7 cellular contexts compared by ENCODE assay signal in the genomic region with DNA sequence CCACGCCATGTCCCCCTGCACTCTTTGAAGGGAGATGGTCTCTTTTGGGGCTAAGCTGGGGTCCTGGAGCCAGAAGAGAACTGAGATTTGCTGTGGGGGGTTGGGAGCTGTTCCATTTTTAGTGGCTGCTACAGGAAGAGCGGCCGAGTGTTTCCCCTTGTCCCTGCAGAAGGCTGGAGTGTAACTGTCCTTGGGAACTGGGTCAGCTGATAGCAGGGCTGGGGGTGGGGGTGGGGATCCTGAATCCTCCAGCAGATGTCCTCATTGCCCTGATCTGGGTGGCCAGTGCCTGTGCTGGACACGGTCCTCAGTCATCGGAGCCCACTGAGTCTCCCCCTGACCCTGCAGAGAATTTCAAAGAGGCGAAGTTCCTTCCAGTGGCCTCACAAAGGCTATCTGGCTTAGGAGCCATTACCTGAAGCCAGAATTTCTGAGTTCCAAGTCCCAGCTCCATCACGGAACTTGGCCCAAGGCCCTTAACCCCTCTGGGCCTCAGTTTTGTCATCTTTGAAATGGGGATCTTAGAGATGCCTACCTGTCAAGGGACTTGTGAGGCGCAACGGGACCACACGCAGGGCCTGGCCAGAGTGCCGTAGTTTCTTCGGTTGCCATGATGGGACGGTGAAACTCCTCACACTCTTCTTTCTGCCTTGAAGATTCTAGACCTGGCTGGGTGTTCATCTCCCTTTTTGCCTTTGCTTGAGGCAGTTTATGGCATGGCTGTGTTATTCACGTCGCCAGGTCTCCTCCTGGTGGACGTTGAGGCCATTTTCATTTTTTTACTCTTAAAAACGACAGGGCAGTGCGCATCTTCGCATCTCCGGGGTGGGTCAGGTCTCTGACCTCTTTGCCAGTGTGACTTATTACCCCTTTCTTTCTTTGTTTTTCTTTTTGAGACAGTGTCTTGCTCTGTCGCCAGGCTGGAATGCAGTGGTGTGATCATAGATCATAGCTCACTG. TPM values are rescaled to one million over a fixed set of nuclear protein-coding genes. Genes with fewer than 3 reads are reported as not detected.
DNase-seq lines count a peak whose midpoint lies in the region; TF ChIP-seq lines count a peak whose summit lies in the region.

No MANE protein-coding gene starts in this region.

- DNase-seq in HT1080 (ENCODE audit: low read depth) (peak; percentile 28), left ventricle myocardium inferior (peak; percentile 80), NCI-H1436 (lab: John Stamatoyannopoulos, UW) (no peak)
- no peak for DNase-seq in activated T-helper 1 cell treated with anti-CD3 and anti-CD28 coated beads, Interleukin-12 subunit alpha, Interleukin-12 subunit beta, Interleukin-2, Interleukin-4 antibody, amounts not matched to agents 30 ng/mL and 10 ng/mL and 1 ng/mL, durations not matched to agents 14 hours and 24 hours and 36 hours (ENCODE audit: low spot score)
- DNase-seq in effector CD4-positive, alpha-beta T cell = no peak
- no peak for DNase-seq in stimulated activated CD4-positive, alpha-beta T cell treated with anti-CD3 and anti-CD28 coated beads, Interleukin-12 subunit alpha, Interleukin-12 subunit beta, amount 100 ng/mL, for 4 hours

- intact Hi-C loops in activated T-helper 1 cell treated with anti-CD3 and anti-CD28 coated beads, Interleukin-12 subunit alpha, Interleukin-12 subunit beta, Interleukin-2, Interleukin-4 antibody, amounts not matched to agents 30 ng/mL and 10 ng/mL and 1 ng/mL, durations not matched to agents 14 hours and 24 hours and 36 hours (cut with micrococcal nuclease) = loop anchor here (1.0 kb wide), 1 partner anchor 53 kb away; no protein-coding TSS in a partner anchor
- intact Hi-C loops in left ventricle myocardium inferior (cut with micrococcal nuclease) = loop anchor here (10.0 kb wide), 1 partner anchor 95 kb away; no protein-coding TSS in a partner anchor

- H3K36me3 ChIP-seq in left ventricle myocardium inferior (peaks cover 22% of the 10 kb centered on the region), rectal smooth muscle tissue (ENCODE audit: control insufficient read depth, insufficient read depth, low read length) (peaks cover 12% of the 10 kb centered on the region)

- no peaks in the 10 kb centered on the region for H3K9me3 ChIP-seq in left ventricle myocardium inferior (replicated peaks)

- H3K27me3 ChIP-seq in left ventricle myocardium inferior (ENCODE audit: low read depth) (no peaks in the 10 kb centered on the region), rectal smooth muscle tissue (ENCODE audit: control insufficient read depth, insufficient read depth, low read length) (no peaks in the 10 kb centered on the region)

- H3K4me1 Mint-ChIP-seq in activated T-helper 1 cell treated with anti-CD3 and anti-CD28 coated beads, Interleukin-12 subunit alpha, Interleukin-12 subunit beta, Interleukin-2, Interleukin-4 antibody, amounts not matched to agents 30 ng/mL and 10 ng/mL and 1 ng/mL, durations not matched to agents 14 hours and 24 hours and 36 hours (ENCODE audit: low read depth) = peaks cover 45% of the 10 kb centered on the region

- H3K27ac ChIP-seq in left ventricle myocardium inferior (replicated peaks) (peak overlapping the region; percentile 95), rectal smooth muscle tissue (ENCODE audit: low read depth, low read length) (peak overlapping the region; percentile 49)

- H3K4me3 Mint-ChIP-seq in activated T-helper 1 cell treated with anti-CD3 and anti-CD28 coated beads, Interleukin-12 subunit alpha, Interleukin-12 subunit beta, Interleukin-2, Interleukin-4 antibody, amounts not matched to agents 30 ng/mL and 10 ng/mL and 1 ng/mL, durations not matched to agents 14 hours and 24 hours and 36 hours = no peak overlapping the region

- H3K4me1 ChIP-seq in left ventricle myocardium inferior = peaks cover 61% of the 10 kb centered on the region
- H3K4me1 ChIP-seq in rectal smooth muscle tissue (ENCODE audit: control insufficient read depth, insufficient read depth, low read length) = peaks cover 13% of the 10 kb centered on the region

- peaks cover 15% of the 10 kb centered on the region for H3K36me3 Mint-ChIP-seq in activated T-helper 1 cell treated with anti-CD3 and anti-CD28 coated beads, Interleukin-12 subunit alpha, Interleukin-12 subunit beta, Interleukin-2, Interleukin-4 antibody, amounts not matched to agents 30 ng/mL and 10 ng/mL and 1 ng/mL, durations not matched to agents 14 hours and 24 hours and 36 hours (ENCODE audit: low read depth)

- no peaks in the 10 kb centered on the region for H3K27me3 Mint-ChIP-seq in activated T-helper 1 cell treated with anti-CD3 and anti-CD28 coated beads, Interleukin-12 subunit alpha, Interleukin-12 subunit beta, Interleukin-2, Interleukin-4 antibody, amounts not matched to agents 30 ng/mL and 10 ng/mL and 1 ng/mL, durations not matched to agents 14 hours and 24 hours and 36 hours (ENCODE audit: insufficient read depth)

- peak overlapping the region; percentile 53 for H3K4me3 ChIP-seq in left ventricle myocardium inferior
- H3K4me3 ChIP-seq in rectal smooth muscle tissue (ENCODE audit: low read length) = no peak overlapping the region

- H3K9me3 Mint-ChIP-seq in activated T-helper 1 cell treated with anti-CD3 and anti-CD28 coated beads, Interleukin-12 subunit alpha, Interleukin-12 subunit beta, Interleukin-2, Interleukin-4 antibody, amounts not matched to agents 30 ng/mL and 10 ng/mL and 1 ng/mL, durations not matched to agents 14 hours and 24 hours and 36 hours = no peaks in the 10 kb centered on the region

- H3K27ac Mint-ChIP-seq in activated T-helper 1 cell treated with anti-CD3 and anti-CD28 coated beads, Interleukin-12 subunit alpha, Interleukin-12 subunit beta, Interleukin-2, Interleukin-4 antibody, amounts not matched to agents 30 ng/mL and 10 ng/mL and 1 ng/mL, durations not matched to agents 14 hours and 24 hours and 36 hours = peak overlapping the region; percentile 75

- peak; percentile 47 for TF ChIP-seq CTCF in left ventricle myocardium inferior (IDR thresholded peaks at IDR 0.05; ENCODE audit: borderline replicate concordance)

- no peak overlapping the region for H3K9ac ChIP-seq in rectal smooth muscle tissue (ENCODE audit: low read length)

RNA-seq across cellular contexts. Expression of a gene that starts 51.9 kb away (rescaled TPM):
- 54.9 and 68.0 TPM in 2 replicates for total RNA-seq in HT1080 (2014; rRNA removed; shearing (Covaris generic))
- 65.4 and 70.2 TPM in 2 replicates for polyA plus RNA-seq in HT1080 (2015; cell fraction: cytosol; rRNA removed)
- polyA plus RNA-seq in HT1080 (2015; cell fraction: nucleus; rRNA removed) = 158 and 163 TPM in 2 replicates
- total RNA-seq in activated T-helper 1 cell treated with anti-CD3 and anti-CD28 coated beads, Interleukin-12 subunit alpha, Interleukin-12 subunit beta, Interleukin-2, Interleukin-4 antibody, amounts not matched to agents 30 ng/mL and 10 ng/mL and 1 ng/mL, durations not matched to agents 14 hours and 24 hours and 36 hours = 236 and 240 TPM in 2 replicates
- total RNA-seq in left ventricle myocardium inferior = 156 TPM

Comparison
In these comparisons a context has a peak if more than half of its experiments do, and no peak if none do; other contexts are left out.
1. DNase-seq: peak in HT1080 (single experiment) and left ventricle myocardium inferior (single experiment); none in activated T-helper 1 cell treated with anti-CD3 and anti-CD28 coated beads, Interleukin-12 subunit alpha, Interleukin-12 subunit beta, Interleukin-2, Interleukin-4 antibody, amounts not matched to agents 30 ng/mL and 10 ng/mL and 1 ng/mL, durations not matched to agents 14 hours and 24 hours and 36 hours (single experiment), effector CD4-positive, alpha-beta T cell (single experiment), NCI-H1436 (single experiment) and stimulated activated CD4-positive, alpha-beta T cell treated with anti-CD3 and anti-CD28 coated beads, Interleukin-12 subunit alpha, Interleukin-12 subunit beta, amount 100 ng/mL, for 4 hours (single experiment).